Comparison of ENCODE assay signal across 4 cellular contexts in genomic region chr5:91200692-91201091, GRCh38.
A peak's percentile ranks its signal among the peaks of the same experiment; 100 is the strongest.
TF ChIP-seq lines count a peak whose summit lies in the region.

No MANE protein-coding gene starts in this region.

TF ChIP-seq in HepG2, 621 proteins besides CTCF, POLR2A, EP300 and RAD21:
- TF ChIP-seq PITX1 (CRISPR knock-in tag; IDR thresholded peaks at IDR 0.05): no peak
- TF ChIP-seq SATB2 (CRISPR knock-in tag; IDR thresholded peaks at IDR 0.05): peak; percentile 93

TF ChIP-seq in HEK293, 187 proteins besides CTCF, POLR2A, EP300 and RAD21:
- TF ChIP-seq ZFP69B (tag by site-specific recombination; IDR thresholded peaks at IDR 0.05) (no peak), ZNF658 (tag by site-specific recombination; IDR thresholded peaks at IDR 0.05) (no peak), BCL11B (tag by site-specific recombination; IDR thresholded peaks at IDR 0.05; ENCODE audit: low read depth) (peak; percentile 92; the same call in 1 of the 2 replicates), ZNF404 (tag by site-specific recombination; IDR thresholded peaks at IDR 0.05) (no peak), GLI4 (tag by site-specific recombination; IDR thresholded peaks at IDR 0.05) (no peak), ZNF19 (tag by site-specific recombination; IDR thresholded peaks at IDR 0.05; ENCODE audit: low read depth) (no peak)
- TF ChIP-seq, protein P1, sequence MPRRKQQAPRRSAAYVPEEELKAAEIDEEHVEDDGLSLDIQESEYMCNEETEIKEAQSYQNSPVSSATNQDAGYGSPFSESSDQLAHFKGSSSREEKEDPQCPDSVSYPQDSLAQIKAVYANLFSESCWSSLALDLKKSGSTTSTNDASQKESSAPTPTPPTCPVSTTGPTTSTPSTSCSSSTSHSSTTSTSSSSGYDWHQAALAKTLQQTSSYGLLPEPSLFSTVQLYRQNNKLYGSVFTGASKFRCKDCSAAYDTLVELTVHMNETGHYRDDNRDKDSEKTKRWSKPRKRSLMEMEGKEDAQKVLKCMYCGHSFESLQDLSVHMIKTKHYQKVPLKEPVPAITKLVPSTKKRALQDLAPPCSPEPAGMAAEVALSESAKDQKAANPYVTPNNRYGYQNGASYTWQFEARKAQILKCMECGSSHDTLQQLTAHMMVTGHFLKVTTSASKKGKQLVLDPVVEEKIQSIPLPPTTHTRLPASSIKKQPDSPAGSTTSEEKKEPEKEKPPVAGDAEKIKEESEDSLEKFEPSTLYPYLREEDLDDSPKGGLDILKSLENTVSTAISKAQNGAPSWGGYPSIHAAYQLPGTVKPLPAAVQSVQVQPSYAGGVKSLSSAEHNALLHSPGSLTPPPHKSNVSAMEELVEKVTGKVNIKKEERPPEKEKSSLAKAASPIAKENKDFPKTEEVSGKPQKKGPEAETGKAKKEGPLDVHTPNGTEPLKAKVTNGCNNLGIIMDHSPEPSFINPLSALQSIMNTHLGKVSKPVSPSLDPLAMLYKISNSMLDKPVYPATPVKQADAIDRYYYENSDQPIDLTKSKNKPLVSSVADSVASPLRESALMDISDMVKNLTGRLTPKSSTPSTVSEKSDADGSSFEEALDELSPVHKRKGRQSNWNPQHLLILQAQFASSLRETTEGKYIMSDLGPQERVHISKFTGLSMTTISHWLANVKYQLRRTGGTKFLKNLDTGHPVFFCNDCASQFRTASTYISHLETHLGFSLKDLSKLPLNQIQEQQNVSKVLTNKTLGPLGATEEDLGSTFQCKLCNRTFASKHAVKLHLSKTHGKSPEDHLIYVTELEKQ (tag by site-specific recombination; IDR thresholded peaks at IDR 0.05; ENCODE audit: borderline replicate concordance): 0 out of 2 replicates have a peak, but pooled peaks have one; percentile 45
- TF ChIP-seq, protein P2, sequence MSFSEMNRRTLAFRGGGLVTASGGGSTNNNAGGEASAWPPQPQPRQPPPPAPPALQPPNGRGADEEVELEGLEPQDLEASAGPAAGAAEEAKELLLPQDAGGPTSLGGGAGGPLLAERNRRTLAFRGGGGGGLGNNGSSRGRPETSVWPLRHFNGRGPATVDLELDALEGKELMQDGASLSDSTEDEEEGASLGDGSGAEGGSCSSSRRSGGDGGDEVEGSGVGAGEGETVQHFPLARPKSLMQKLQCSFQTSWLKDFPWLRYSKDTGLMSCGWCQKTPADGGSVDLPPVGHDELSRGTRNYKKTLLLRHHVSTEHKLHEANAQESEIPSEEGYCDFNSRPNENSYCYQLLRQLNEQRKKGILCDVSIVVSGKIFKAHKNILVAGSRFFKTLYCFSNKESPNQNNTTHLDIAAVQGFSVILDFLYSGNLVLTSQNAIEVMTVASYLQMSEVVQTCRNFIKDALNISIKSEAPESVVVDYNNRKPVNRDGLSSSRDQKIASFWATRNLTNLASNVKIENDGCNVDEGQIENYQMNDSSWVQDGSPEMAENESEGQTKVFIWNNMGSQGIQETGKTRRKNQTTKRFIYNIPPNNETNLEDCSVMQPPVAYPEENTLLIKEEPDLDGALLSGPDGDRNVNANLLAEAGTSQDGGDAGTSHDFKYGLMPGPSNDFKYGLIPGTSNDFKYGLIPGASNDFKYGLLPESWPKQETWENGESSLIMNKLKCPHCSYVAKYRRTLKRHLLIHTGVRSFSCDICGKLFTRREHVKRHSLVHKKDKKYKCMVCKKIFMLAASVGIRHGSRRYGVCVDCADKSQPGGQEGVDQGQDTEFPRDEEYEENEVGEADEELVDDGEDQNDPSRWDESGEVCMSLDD (tag by site-specific recombination; IDR thresholded peaks at IDR 0.05): no peak
TF ChIP-seq in HEK293: peak in this region for 2.

TF ChIP-seq in WTC11, 78 proteins besides CTCF, POLR2A, EP300 and RAD21:
- TF ChIP-seq IRF1 (CRISPR knock-in tag; IDR thresholded peaks at IDR 0.05) (no peak), HMGA2 (CRISPR knock-in tag; IDR thresholded peaks at IDR 0.05) (peak; percentile 24; the same call in 1 of the 2 replicates)
TF ChIP-seq in WTC11: peak in this region for 1.

TF ChIP-seq in K562, 482 proteins besides CTCF, POLR2A, EP300 and RAD21 (continues in another document):
- TF ChIP-seq ETV6 (IDR thresholded peaks at IDR 0.05; ENCODE audit: borderline replicate concordance in 1 of 2, low read depth in 2 of 2, low read length in 1 of 2): no peak
- TF ChIP-seq ETV6 (CRISPR knock-in tag; IDR thresholded peaks at IDR 0.05; ENCODE audit: borderline replicate concordance): peak; percentile 75; the same call in 1 of the 2 replicates
- TF ChIP-seq AFF4 (CRISPR knock-in tag; IDR thresholded peaks at IDR 0.05): 0 out of 2 replicates have a peak, but pooled peaks have one; percentile 29
- TF ChIP-seq PRMT5 (CRISPR knock-in tag; IDR thresholded peaks at IDR 0.05): peak; percentile 74; the same call in 1 of the 2 replicates
- TF ChIP-seq GABPB1 (CRISPR knock-in tag; IDR thresholded peaks at IDR 0.05): 0 out of 2 replicates have a peak, but pooled peaks have one; percentile 42
- no peak for TF ChIP-seq FIP1L1 (IDR thresholded peaks at IDR 0.05; ENCODE audit: low read depth, low read length, poor library complexity, severe bottlenecking)
- no peak for TF ChIP-seq ATF3 (IDR thresholded peaks at IDR 0.05)
- TF ChIP-seq ATF3 (CRISPR knock-in tag; conservative IDR thresholded peaks at IDR 0.05): peak; percentile 74; the same call in 1 of the 2 replicates
- TF ChIP-seq NR1H2 (CRISPR knock-in tag; IDR thresholded peaks at IDR 0.05): no peak
- TF ChIP-seq USF2 (CRISPR knock-in tag; IDR thresholded peaks at IDR 0.05): no peak
- peak; percentile 92 for TF ChIP-seq IRF1 (CRISPR knock-in tag; IDR thresholded peaks at IDR 0.05; ENCODE audit: borderline replicate concordance)
- TF ChIP-seq ZNF232 (CRISPR knock-in tag; IDR thresholded peaks at IDR 0.05): peak; percentile 70; the same call in 1 of the 2 replicates
- no peak for TF ChIP-seq ZNF239 (CRISPR knock-in tag; IDR thresholded peaks at IDR 0.05)
- TF ChIP-seq, protein P3, sequence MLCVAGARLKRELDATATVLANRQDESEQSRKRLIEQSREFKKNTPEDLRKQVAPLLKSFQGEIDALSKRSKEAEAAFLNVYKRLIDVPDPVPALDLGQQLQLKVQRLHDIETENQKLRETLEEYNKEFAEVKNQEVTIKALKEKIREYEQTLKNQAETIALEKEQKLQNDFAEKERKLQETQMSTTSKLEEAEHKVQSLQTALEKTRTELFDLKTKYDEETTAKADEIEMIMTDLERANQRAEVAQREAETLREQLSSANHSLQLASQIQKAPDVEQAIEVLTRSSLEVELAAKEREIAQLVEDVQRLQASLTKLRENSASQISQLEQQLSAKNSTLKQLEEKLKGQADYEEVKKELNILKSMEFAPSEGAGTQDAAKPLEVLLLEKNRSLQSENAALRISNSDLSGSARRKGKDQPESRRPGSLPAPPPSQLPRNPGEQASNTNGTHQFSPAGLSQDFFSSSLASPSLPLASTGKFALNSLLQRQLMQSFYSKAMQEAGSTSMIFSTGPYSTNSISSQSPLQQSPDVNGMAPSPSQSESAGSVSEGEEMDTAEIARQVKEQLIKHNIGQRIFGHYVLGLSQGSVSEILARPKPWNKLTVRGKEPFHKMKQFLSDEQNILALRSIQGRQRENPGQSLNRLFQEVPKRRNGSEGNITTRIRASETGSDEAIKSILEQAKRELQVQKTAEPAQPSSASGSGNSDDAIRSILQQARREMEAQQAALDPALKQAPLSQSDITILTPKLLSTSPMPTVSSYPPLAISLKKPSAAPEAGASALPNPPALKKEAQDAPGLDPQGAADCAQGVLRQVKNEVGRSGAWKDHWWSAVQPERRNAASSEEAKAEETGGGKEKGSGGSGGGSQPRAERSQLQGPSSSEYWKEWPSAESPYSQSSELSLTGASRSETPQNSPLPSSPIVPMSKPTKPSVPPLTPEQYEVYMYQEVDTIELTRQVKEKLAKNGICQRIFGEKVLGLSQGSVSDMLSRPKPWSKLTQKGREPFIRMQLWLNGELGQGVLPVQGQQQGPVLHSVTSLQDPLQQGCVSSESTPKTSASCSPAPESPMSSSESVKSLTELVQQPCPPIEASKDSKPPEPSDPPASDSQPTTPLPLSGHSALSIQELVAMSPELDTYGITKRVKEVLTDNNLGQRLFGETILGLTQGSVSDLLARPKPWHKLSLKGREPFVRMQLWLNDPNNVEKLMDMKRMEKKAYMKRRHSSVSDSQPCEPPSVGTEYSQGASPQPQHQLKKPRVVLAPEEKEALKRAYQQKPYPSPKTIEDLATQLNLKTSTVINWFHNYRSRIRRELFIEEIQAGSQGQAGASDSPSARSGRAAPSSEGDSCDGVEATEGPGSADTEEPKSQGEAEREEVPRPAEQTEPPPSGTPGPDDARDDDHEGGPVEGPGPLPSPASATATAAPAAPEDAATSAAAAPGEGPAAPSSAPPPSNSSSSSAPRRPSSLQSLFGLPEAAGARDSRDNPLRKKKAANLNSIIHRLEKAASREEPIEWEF (CRISPR knock-in tag; IDR thresholded peaks at IDR 0.05): peak; percentile 95
- peak; percentile 80; the same call in 1 of the 2 replicates for TF ChIP-seq FOXP1 (CRISPR knock-in tag; IDR thresholded peaks at IDR 0.05)
- TF ChIP-seq FOXK1 (CRISPR knock-in tag; IDR thresholded peaks at IDR 0.05; ENCODE audit: borderline replicate concordance): 0 out of 2 replicates have a peak, but pooled peaks have one; percentile 75
- TF ChIP-seq, protein P4, sequence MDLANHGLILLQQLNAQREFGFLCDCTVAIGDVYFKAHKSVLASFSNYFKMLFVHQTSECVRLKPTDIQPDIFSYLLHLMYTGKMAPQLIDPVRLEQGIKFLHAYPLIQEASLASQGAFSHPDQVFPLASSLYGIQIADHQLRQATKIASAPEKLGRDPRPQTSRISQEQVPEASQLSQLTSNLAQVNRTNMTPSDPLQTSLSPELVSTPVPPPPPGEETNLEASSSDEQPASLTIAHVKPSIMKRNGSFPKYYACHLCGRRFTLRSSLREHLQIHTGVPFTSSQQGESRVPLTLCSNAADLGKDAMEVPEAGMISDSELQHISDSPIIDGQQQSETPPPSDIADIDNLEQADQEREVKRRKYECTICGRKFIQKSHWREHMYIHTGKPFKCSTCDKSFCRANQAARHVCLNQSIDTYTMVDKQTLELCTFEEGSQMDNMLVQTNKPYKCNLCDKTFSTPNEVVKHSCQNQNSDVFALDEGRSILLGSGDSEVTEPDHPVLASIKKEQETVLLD (IDR thresholded peaks at IDR 0.05): peak; percentile 88
- TF ChIP-seq CREB1 (IDR thresholded peaks at IDR 0.05): no peak
- peak; percentile 35; the same call in 1 of the 2 replicates for TF ChIP-seq CREB1 (CRISPR knock-in tag; IDR thresholded peaks at IDR 0.05)
- TF ChIP-seq, protein P5, sequence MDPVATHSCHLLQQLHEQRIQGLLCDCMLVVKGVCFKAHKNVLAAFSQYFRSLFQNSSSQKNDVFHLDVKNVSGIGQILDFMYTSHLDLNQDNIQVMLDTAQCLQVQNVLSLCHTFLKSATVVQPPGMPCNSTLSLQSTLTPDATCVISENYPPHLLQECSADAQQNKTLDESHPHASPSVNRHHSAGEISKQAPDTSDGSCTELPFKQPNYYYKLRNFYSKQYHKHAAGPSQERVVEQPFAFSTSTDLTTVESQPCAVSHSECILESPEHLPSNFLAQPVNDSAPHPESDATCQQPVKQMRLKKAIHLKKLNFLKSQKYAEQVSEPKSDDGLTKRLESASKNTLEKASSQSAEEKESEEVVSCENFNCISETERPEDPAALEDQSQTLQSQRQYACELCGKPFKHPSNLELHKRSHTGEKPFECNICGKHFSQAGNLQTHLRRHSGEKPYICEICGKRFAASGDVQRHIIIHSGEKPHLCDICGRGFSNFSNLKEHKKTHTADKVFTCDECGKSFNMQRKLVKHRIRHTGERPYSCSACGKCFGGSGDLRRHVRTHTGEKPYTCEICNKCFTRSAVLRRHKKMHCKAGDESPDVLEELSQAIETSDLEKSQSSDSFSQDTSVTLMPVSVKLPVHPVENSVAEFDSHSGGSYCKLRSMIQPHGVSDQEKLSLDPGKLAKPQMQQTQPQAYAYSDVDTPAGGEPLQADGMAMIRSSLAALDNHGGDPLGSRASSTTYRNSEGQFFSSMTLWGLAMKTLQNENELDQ (CRISPR knock-in tag; IDR thresholded peaks at IDR 0.05; ENCODE audit: borderline replicate concordance): peak; percentile 96; the same call in 1 of the 2 replicates
- peak; percentile 63; the same call in 1 of the 2 replicates for TF ChIP-seq SAFB (IDR thresholded peaks at IDR 0.05; ENCODE audit: borderline replicate concordance, low read depth, low read length)
- TF ChIP-seq RB1 (IDR thresholded peaks at IDR 0.05; ENCODE audit: low read depth): no peak
- TF ChIP-seq GATAD2B (IDR thresholded peaks at IDR 0.05; ENCODE audit: borderline replicate concordance): peak; percentile 71; the same call in 1 of the 2 replicates
- TF ChIP-seq ZFX (CRISPR knock-in tag; IDR thresholded peaks at IDR 0.05): 0 out of 2 replicates have a peak, but pooled peaks have one; percentile 19
